In the genomic region with DNA sequence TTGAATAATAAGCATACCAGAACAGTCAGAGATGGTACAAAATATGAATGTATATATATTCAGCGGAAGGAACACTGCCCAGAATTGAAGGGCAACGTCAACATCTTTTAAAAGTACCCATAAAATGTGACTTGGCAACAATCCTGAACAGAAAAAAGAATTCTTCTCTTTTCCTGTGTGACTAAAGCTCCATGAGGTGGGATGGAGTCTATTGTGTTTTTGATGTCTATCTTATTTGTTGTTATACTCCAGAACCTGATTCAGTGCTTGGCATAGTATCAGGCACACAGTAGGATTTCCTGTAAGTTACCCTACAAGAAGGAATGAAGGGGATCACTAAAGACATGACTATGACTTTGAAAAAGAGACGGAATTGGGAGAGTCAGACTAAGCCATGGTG, we compare ENCODE assay signal across 18 cellular contexts. TPM values are rescaled to one million over a fixed set of nuclear protein-coding genes. Genes with fewer than 3 reads are reported as not detected.
DNase-seq lines count a peak whose midpoint lies in the region; ATAC-seq and TF ChIP-seq lines count a peak whose summit lies in the region.
"Had no signal": no experiment of that assay in that cellular context is flagged by ENCODE, and none has a peak within 500 bp of the region (broad histone marks: within the 10 kb centered on the region; RNA-seq: fewer than 3 reads in every experiment).

No MANE protein-coding gene starts in this region.

- H3K27ac ChIP-seq in VCaP, result peak overlapping the region; percentile 76
- H3K27ac ChIP-seq in caudate nucleus (ENCODE audit: low read depth, low read length), result peak overlapping the region; percentile 80
- H3K27ac ChIP-seq: A549 had no signal

- no peak for TF ChIP-seq CTCF in VCaP (conservative IDR thresholded peaks at IDR 0.05)

- DNase-seq in caudate nucleus (lab: John Stamatoyannopoulos, UW) (no peak), glomerular endothelial cell (ENCODE audit: extremely low read depth, low read depth, low spot score) (peak; percentile 61), pulmonary artery endothelial cell (ENCODE audit: low read depth, low spot score) (peak; percentile 45)
- no peak for DNase-seq in stimulated activated CD4-positive, alpha-beta T cell treated with anti-CD3 and anti-CD28 coated beads, Interleukin-2, amount 100 ng/mL, for 48 hours
- DNase-seq: BE2C; CD8-positive, alpha-beta T cell; COR-L47; DMS153; DND-41; GF-D8; HCEC 1CT; HFFc6 had no signal

- ATAC-seq in HG03025 (IDR thresholded peaks at IDR 0.05; ENCODE audit: low FRiP score, unreplicated experiment) (no peak), HG03457 (IDR thresholded peaks at IDR 0.05; ENCODE audit: unreplicated experiment) (no peak), GM18873 (IDR thresholded peaks at IDR 0.05; ENCODE audit: low FRiP score, unreplicated experiment) (no peak)
- ATAC-seq: A549; CD8-positive, alpha-beta T cell; HepG2 had no signal

RNA-seq across cellular contexts. Expression of a gene that starts 10.3 kb away (rescaled TPM):
- total RNA-seq in glomerular endothelial cell, result 22.1 and 26.2 TPM in 2 replicates
- total RNA-seq in pulmonary artery endothelial cell, result 8.8 and 9.5 TPM in 2 replicates
- total RNA-seq: CD8-positive, alpha-beta T cell had no signal

Comparison
In these comparisons a context has a peak if more than half of its experiments do, and no peak if none do; other contexts are left out.
1. DNase-seq: peak in glomerular endothelial cell (single experiment) and pulmonary artery endothelial cell (single experiment); none in caudate nucleus (0 of 61) and stimulated activated CD4-positive, alpha-beta T cell treated with anti-CD3 and anti-CD28 coated beads, Interleukin-2, amount 100 ng/mL, for 48 hours (0 of 2).